Comparison of ENCODE assay signal across 13 cellular contexts in the genomic region with DNA sequence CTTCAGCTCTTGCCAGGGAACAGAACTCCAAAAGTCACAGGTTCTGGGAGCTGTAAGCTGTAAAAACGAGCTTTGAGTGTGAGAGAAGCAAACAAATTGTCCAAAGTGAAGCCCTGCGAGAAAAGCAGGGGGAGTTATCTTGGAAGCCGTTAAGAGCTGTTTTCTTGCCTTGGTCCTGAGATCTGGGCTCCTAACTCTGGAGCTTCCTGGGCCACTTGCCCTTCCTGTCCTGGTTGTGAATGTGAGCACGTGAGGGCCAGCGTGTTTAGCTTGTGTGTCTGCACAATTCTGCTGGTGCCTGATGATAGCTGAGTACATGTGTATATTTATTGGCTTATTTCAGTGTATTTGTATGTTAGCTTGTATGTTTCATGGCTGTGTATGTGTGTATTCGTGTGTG. TPM values are rescaled to one million over a fixed set of nuclear protein-coding genes. Genes with fewer than 3 reads are reported as not detected.
DNase-seq lines count a peak whose midpoint lies in the region; ATAC-seq and TF ChIP-seq lines count a peak whose summit lies in the region.
"Had no signal": no experiment of that assay in that cellular context is flagged by ENCODE, and none has a peak within 500 bp of the region (broad histone marks: within the 10 kb centered on the region; RNA-seq: fewer than 3 reads in every experiment).

No MANE protein-coding gene starts in this region.

- TF ChIP-seq POLR2A in body of pancreas (IDR thresholded peaks at IDR 0.05) (no peak), gastroesophageal sphincter (IDR thresholded peaks at IDR 0.05) (no peak), uterus (IDR thresholded peaks at IDR 0.05) (no peak)

- H3K27me3 ChIP-seq in body of pancreas (no peaks in the 10 kb centered on the region), gastroesophageal sphincter (no peaks in the 10 kb centered on the region), osteoblast (ENCODE audit: insufficient read depth, low read length) (peaks cover 2% of the 10 kb centered on the region), uterus (no peaks in the 10 kb centered on the region), brain microvascular endothelial cell (replicated peaks) (no peaks in the 10 kb centered on the region)
- H3K27me3 ChIP-seq: BLaER1 treated with 17β-estradiol and CSF1 and Interleukin-3, amounts not matched to agents 10 nM and 100 nM had no signal

- in situ Hi-C loops in brain microvascular endothelial cell (cut with HindIII; ENCODE audit: low pct_ligation_motif_present, low sequenced_read_pairs) = no loop called here

- H3K4me1 ChIP-seq in body of pancreas (peaks cover 12% of the 10 kb centered on the region), gastroesophageal sphincter (peaks cover 0 to 39% (median 4%) of the 10 kb centered on the region in 3 donors), osteoblast (ENCODE audit: insufficient read depth, low read length) (no peaks in the 10 kb centered on the region), uterus (peaks cover 4 to 8% of the 10 kb centered on the region in 2 donors)

- H4K20me1 ChIP-seq in osteoblast (ENCODE audit: insufficient read depth, low read length) = no peaks in the 10 kb centered on the region

- no peaks in the 10 kb centered on the region for H3K9me3 ChIP-seq in body of pancreas
- H3K9me3 ChIP-seq in gastroesophageal sphincter = no peaks in the 10 kb centered on the region
- no peaks in the 10 kb centered on the region for H3K9me3 ChIP-seq in osteoblast (ENCODE audit: low read depth, low read length)
- no peaks in the 10 kb centered on the region for H3K9me3 ChIP-seq in uterus
- H3K9me3 ChIP-seq: BLaER1 treated with 17β-estradiol and CSF1 and Interleukin-3, amounts not matched to agents 10 nM and 100 nM had no signal

- H3K27ac ChIP-seq in body of pancreas (peak overlapping the region in 3 of 4 donors; percentile 25 to 70 (median 66)), gastroesophageal sphincter (peak overlapping the region in 3 of 4 donors; percentile 53 to 66 (median 55)), osteoblast (ENCODE audit: low read depth, low read length) (no peak overlapping the region), uterus (peak overlapping the region; percentile 73 to 81), brain microvascular endothelial cell (no peak overlapping the region)
- H3K27ac ChIP-seq: BLaER1 treated with 17β-estradiol and CSF1 and Interleukin-3, amounts not matched to agents 10 nM and 100 nM had no signal

- H3K36me3 ChIP-seq in body of pancreas (replicated peaks in 1 of 2; ENCODE audit: insufficient read depth in 1 of 2, low read depth in 2 of 2) (no peaks in the 10 kb centered on the region), gastroesophageal sphincter (no peaks in the 10 kb centered on the region), osteoblast (ENCODE audit: insufficient read depth, low read length) (no peaks in the 10 kb centered on the region), uterus (no peaks in the 10 kb centered on the region), brain microvascular endothelial cell (replicated peaks) (no peaks in the 10 kb centered on the region)
- H3K36me3 ChIP-seq: BLaER1 treated with 17β-estradiol and CSF1 and Interleukin-3, amounts not matched to agents 10 nM and 100 nM had no signal

- TF ChIP-seq EP300 in gastroesophageal sphincter (IDR thresholded peaks at IDR 0.05) = no peak

- H3K4me3 ChIP-seq in body of pancreas (no peak overlapping the region), gastroesophageal sphincter (no peak overlapping the region), osteoblast (ENCODE audit: insufficient read depth, low read length) (no peak overlapping the region), uterus (no peak overlapping the region), brain microvascular endothelial cell (ENCODE audit: low read depth, low read length) (no peak overlapping the region)
- H3K4me3 ChIP-seq: BLaER1 treated with 17β-estradiol and CSF1 and Interleukin-3, amounts not matched to agents 10 nM and 100 nM had no signal

- H2AFZ ChIP-seq in osteoblast (ENCODE audit: low read length) = no peak overlapping the region

- H3K4me2 ChIP-seq in osteoblast (ENCODE audit: insufficient read depth, low read length) = no peak overlapping the region

- 41 to 57% methylated on average over 6 of the region's 6 CpGs for WGBS in body of pancreas, 2 donors
- WGBS in gastroesophageal sphincter (ENCODE audit: low coverage in 1 of 2), 2 donors = 32 to 44% methylated on average over 6 of the region's 6 CpGs

- TF ChIP-seq CTCF in body of pancreas (IDR thresholded peaks at IDR 0.05) (no peak), gastroesophageal sphincter (IDR thresholded peaks at IDR 0.05) (no peak), osteoblast (IDR thresholded peaks at IDR 0.05; ENCODE audit: extremely low read depth, low read depth, low read length) (no peak), uterus (IDR thresholded peaks at IDR 0.05) (no peak), brain microvascular endothelial cell (IDR thresholded peaks at IDR 0.05; ENCODE audit: low read depth, low read length, missing control alignments) (no peak)

- DNase-seq in body of pancreas (no peak), osteoblast (ENCODE audit: insufficient read length, low spot score, missing footprints) (peak; percentile 50), uterus (peak in 1 of 2 donors; percentile 58), DMS153 treated with DMSO at 0.1 percent for 48 hours (lab: John Stamatoyannopoulos, UW; ENCODE audit: unreplicated experiment) (no peak), brain microvascular endothelial cell (no peak)
- no peak for DNase-seq in activated naive CD4-positive, alpha-beta T cell treated with anti-CD3 and anti-CD28 coated beads, Interleukin-2, amount 50 U/mL, for 16 hours
- DNase-seq: activated naive CD4-positive, alpha-beta T cell treated with anti-CD3 and anti-CD28 coated beads for 36 hours; NCI-H1048; stimulated activated CD4-positive, alpha-beta T cell treated with anti-CD3 and anti-CD28 coated beads, Interleukin-12 subunit alpha, Interleukin-12 subunit beta, amount 100 ng/mL, for 4 hours; stimulated activated naive CD8-positive, alpha-beta T cell treated with anti-CD3 and anti-CD28 coated beads, Interleukin-15, amount 100 ng/mL, for 72 hours; T-helper 2 cell had no signal

- H3K79me2 ChIP-seq in osteoblast (ENCODE audit: insufficient read depth, low read length) = no peaks in the 10 kb centered on the region

- intact Hi-C loops in body of pancreas (cut with DNase I) = no loop called here
- intact Hi-C loops in uterus (cut with DNase I; ENCODE audit: low total_unique reads) = no loop called here

- no peak for ATAC-seq in body of pancreas
- ATAC-seq in gastroesophageal sphincter = no peak
- ATAC-seq: stimulated activated naive CD8-positive, alpha-beta T cell treated with anti-CD3 and anti-CD28 coated beads, Interleukin-15, amount 100 ng/mL, for 72 hours had no signal

RNA-seq across cellular contexts. Expression of a gene that starts 40.5 kb away (rescaled TPM):
- total RNA-seq in body of pancreas = 10 to 100 TPM; 25.2 to 34.9 TPM
- total RNA-seq in gastroesophageal sphincter = 10 to 100 TPM; 42.0 to 93.4 (median 47.9) TPM
- 49.2 and 60.8 TPM in 2 replicates for total RNA-seq in osteoblast
- 100 to 1,000 TPM in 1 of 4 donors, 10 to 100 TPM in 3; 22.0 to 139 (median 31.6) TPM for total RNA-seq in uterus

Comparison
In these comparisons a context has a peak if more than half of its experiments do, and no peak if none do; other contexts are left out.
1. H3K27ac ChIP-seq: peak in body of pancreas (3 of 4), gastroesophageal sphincter (3 of 4) and uterus (2 of 2); none in osteoblast (single experiment) and brain microvascular endothelial cell (single experiment).